ENCODE assay signal across 17 cellular contexts in the genomic region with DNA sequence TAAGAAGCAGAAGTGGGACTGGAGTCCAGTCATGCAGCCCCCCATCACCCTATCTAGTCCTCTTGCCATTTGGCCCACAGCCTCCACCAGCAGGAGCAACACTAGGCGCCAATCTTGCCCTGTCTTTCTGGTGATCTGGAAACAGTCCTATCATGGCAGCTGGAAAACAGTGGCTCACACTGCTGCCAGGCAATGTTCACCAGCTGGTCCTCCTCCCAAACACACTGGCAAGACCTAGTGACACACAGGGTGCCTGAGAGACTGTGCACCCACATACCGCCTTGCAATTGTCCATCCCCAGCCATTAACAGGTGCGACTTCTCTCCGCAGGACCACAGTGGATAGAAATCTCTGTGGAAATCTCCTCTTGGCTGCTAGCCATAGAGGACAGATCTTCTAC.
"Had no signal": no experiment of that assay in that cellular context is flagged by ENCODE, and none has a peak within 500 bp of the region (broad histone marks: within the 10 kb centered on the region; RNA-seq: fewer than 3 reads in every experiment).

No MANE protein-coding gene starts in this region.

- H3K4me3 ChIP-seq: colonic mucosa had no signal

- H3K27ac ChIP-seq: colonic mucosa, foreskin keratinocyte, parathyroid adenoma had no signal

- H3K36me3 ChIP-seq: colonic mucosa had no signal

- H3K9me3 Mint-ChIP-seq: activated CD4-positive, alpha-beta memory T cell treated with anti-CD3 and anti-CD28 coated beads, Interleukin-2, amount 10 ng/mL, durations not matched to agents 7 days and 5 days; activated T-cell treated with anti-CD3 and anti-CD28 coated beads, Interleukin-2, amount 50 U/mL, for 24 hours; naive B cell had no signal

- H3K4me1 ChIP-seq: colonic mucosa, parathyroid adenoma had no signal

- H3K9me3 ChIP-seq: colonic mucosa had no signal

- H3K27me3 Mint-ChIP-seq: activated CD4-positive, alpha-beta memory T cell treated with anti-CD3 and anti-CD28 coated beads, Interleukin-2, amount 10 ng/mL, durations not matched to agents 7 days and 5 days; activated CD4-positive, alpha-beta T cell treated with anti-CD3 and anti-CD28 coated beads for 36 hours; activated T-cell treated with anti-CD3 and anti-CD28 coated beads, Interleukin-2, amount 50 U/mL, for 24 hours had no signal

- H3K4me3 Mint-ChIP-seq: activated CD4-positive, alpha-beta memory T cell treated with anti-CD3 and anti-CD28 coated beads, Interleukin-2, amount 10 ng/mL, durations not matched to agents 7 days and 5 days; activated CD4-positive, alpha-beta T cell treated with anti-CD3 and anti-CD28 coated beads for 36 hours; activated T-cell treated with anti-CD3 and anti-CD28 coated beads, Interleukin-2, amount 50 U/mL, for 24 hours had no signal

- H3K27me3 ChIP-seq: colonic mucosa had no signal

- H3K27ac Mint-ChIP-seq: activated CD4-positive, alpha-beta memory T cell treated with anti-CD3 and anti-CD28 coated beads, Interleukin-2, amount 10 ng/mL, durations not matched to agents 7 days and 5 days; activated CD4-positive, alpha-beta T cell treated with anti-CD3 and anti-CD28 coated beads for 36 hours; activated T-cell treated with anti-CD3 and anti-CD28 coated beads, Interleukin-2, amount 50 U/mL, for 24 hours had no signal

- H3K36me3 Mint-ChIP-seq: naive B cell had no signal

- DNase-seq: activated CD4-positive, alpha-beta memory T cell treated with anti-CD3 and anti-CD28 coated beads, Interleukin-2, amount 10 ng/mL, durations not matched to agents 7 days and 5 days; activated CD4-positive, alpha-beta T cell treated with anti-CD3 and anti-CD28 coated beads for 36 hours; activated effector memory CD4-positive, alpha-beta T cell treated with Interleukin-2 at 50 U/mL for 16 hours; activated naive CD4-positive, alpha-beta T cell treated with anti-CD3 and anti-CD28 coated beads, Interleukin-2, amount 50 U/mL, for 16 hours; activated T-cell treated with anti-CD3 and anti-CD28 coated beads, Interleukin-2, amount 50 U/mL, for 24 hours; central memory CD4-positive, alpha-beta T cell; colonic mucosa; foreskin keratinocyte; head of caudate nucleus; mammary epithelial cell; naive B cell; retina; small intestine; stimulated activated CD4-positive, alpha-beta T cell treated with anti-CD3 and anti-CD28 coated beads, Interleukin-4, amount 100 ng/mL, for 4 hours; stimulated activated naive CD8-positive, alpha-beta T cell treated with anti-CD3 and anti-CD28 coated beads, Interleukin-15, Interleukin-2, amounts not matched to agents 100 U/mL and 50 U/mL, for 24 hours; T-helper 2 cell had no signal

- ATAC-seq: activated CD4-positive, alpha-beta T cell treated with anti-CD3 and anti-CD28 coated beads for 36 hours; stimulated activated naive CD8-positive, alpha-beta T cell treated with anti-CD3 and anti-CD28 coated beads, Interleukin-15, Interleukin-2, amounts not matched to agents 100 U/mL and 50 U/mL, for 24 hours had no signal
